In the genomic region with DNA sequence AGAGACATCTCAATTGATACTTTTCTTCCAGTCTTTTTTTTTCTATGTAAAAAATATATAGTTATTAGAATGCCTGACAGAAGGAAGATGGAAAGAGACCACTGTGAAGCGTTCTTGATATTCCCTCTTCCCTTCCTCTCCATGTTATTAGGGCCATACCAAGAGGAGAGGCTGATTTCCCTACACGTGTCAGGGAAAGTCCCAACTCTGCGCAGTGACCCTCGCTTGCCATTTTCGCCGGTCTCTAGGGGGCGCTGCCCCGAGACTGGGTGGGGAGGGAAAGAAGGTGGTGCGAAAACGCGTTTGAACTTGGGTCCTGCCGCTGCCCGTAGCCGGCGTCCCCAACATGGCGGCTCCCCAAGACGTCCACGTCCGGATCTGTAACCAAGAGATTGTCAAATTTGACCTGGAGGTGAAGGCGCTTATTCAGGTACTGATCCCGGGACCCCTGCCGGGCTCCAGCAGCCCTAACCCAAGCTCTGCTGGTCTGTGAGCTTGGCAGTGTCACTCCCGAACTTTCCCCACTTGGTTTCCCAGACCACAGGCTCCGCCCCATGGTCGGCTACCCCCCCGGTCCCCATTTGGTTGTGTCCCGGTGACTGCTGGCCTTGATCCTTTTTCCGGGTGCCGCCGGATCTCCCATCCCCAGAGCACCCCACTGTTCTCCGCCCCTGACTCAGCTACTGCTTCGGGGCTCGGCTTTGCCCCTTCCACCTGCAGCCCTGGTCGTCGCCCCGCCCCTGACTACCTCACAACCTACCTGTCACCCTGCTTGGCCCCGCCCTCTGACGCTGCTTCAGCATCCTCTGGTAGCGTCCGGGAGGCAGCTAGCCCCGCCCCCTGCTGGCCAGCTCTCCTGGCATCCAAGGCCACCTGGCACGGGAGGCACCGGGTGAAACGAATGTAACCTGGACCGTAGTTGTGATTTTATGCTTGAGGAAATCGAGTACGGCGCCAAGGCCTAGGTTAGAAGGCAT, we compare ENCODE assay signal across 8 cellular contexts. TPM values are rescaled to one million over a fixed set of nuclear protein-coding genes. Genes with fewer than 3 reads are reported as not detected.
DNase-seq lines count a peak whose midpoint lies in the region; ATAC-seq and TF ChIP-seq lines count a peak whose summit lies in the region.

Gene BNIP1, plus strand, starts transcription at position 332 of the 977 bp plus-strand sequence. Its CDS starts 15 bp downstream, at position 347.

- no peaks in the 10 kb centered on the region for H3K9me3 ChIP-seq in mononuclear cell (ENCODE audit: low read depth, low read length)

- ATAC-seq in GM21576 (IDR thresholded peaks at IDR 0.05; ENCODE audit: unreplicated experiment): peak; percentile 86

- peak; percentile 45; the same call in 1 of the 2 replicates for TF ChIP-seq EP300 in Ishikawa (IDR thresholded peaks at IDR 0.05; ENCODE audit: borderline replicate concordance)

- TF ChIP-seq CTCF in epithelial cell of esophagus (IDR thresholded peaks at IDR 0.05; ENCODE audit: insufficient read depth, low read depth, low read length, missing control alignments): peak; percentile 97

- peaks cover 7% of the 10 kb centered on the region for H3K4me1 ChIP-seq in mononuclear cell (ENCODE audit: insufficient read depth, low read length)

- H3K4me3 ChIP-seq in epithelial cell of esophagus (ENCODE audit: low read length) (peak within 1 kb of the TSS; percentile 93), mononuclear cell (ENCODE audit: low read length) (peak within 1 kb of the TSS; percentile 95)

- peak; percentile 56 for DNase-seq in DMS153 treated with DMSO at 0.1 percent for 48 hours (lab: John Stamatoyannopoulos, UW; ENCODE audit: unreplicated experiment)
- peak; percentile 33 for DNase-seq in OCI-M2 (lab: John Stamatoyannopoulos, UW; ENCODE audit: unreplicated experiment)
- DNase-seq in activated T-cell treated with anti-CD3 and anti-CD28 coated beads for 4 hours: peak; percentile 97
- DNase-seq in epithelial cell of esophagus (ENCODE audit: low read depth): peak; percentile 98
- peak; percentile 91 to 93 for DNase-seq in stimulated activated CD8-positive, alpha-beta memory T cell treated with anti-CD3 and anti-CD28 coated beads, Interleukin-4, amount 100 ng/mL, for 1 hour (ENCODE audit: low read depth in 2 of 2, low spot score in 1 of 2)

- peak; percentile 59 for TF ChIP-seq RAD21 in Ishikawa (IDR thresholded peaks at IDR 0.05; ENCODE audit: low read depth)

- no peaks in the 10 kb centered on the region for H3K27me3 ChIP-seq in mononuclear cell (ENCODE audit: insufficient read depth, low read length)

TF ChIP-seq in Ishikawa, 13 proteins besides CTCF, POLR2A, EP300 and RAD21:
- TF ChIP-seq TAF1 (IDR thresholded peaks at IDR 0.05; ENCODE audit: low read depth) (peak; percentile 91), EGR1 (IDR thresholded peaks at IDR 0.05) (no peak), YY1 (IDR thresholded peaks at IDR 0.05; ENCODE audit: low read depth) (peak; percentile 98), CREB1 (IDR thresholded peaks at IDR 0.05; ENCODE audit: low read depth) (peak; percentile 71), NFIC (IDR thresholded peaks at IDR 0.05) (peak; percentile 68), TCF12 (IDR thresholded peaks at IDR 0.05; ENCODE audit: low read depth) (no peak; the same call in 1 of the 2 replicates), REST (IDR thresholded peaks at IDR 0.05; ENCODE audit: low read depth) (peak; percentile 44; the same call in 1 of the 2 replicates), CEBPB (IDR thresholded peaks at IDR 0.05) (0 out of 2 replicates have a peak, but pooled peaks have one; percentile 9)
- TF ChIP-seq, protein P1, sequence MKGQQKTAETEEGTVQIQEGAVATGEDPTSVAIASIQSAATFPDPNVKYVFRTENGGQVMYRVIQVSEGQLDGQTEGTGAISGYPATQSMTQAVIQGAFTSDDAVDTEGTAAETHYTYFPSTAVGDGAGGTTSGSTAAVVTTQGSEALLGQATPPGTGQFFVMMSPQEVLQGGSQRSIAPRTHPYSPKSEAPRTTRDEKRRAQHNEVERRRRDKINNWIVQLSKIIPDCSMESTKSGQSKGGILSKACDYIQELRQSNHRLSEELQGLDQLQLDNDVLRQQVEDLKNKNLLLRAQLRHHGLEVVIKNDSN (IDR thresholded peaks at IDR 0.05): peak; percentile 32
- TF ChIP-seq, protein P2, sequence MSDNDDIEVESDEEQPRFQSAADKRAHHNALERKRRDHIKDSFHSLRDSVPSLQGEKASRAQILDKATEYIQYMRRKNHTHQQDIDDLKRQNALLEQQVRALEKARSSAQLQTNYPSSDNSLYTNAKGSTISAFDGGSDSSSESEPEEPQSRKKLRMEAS (IDR thresholded peaks at IDR 0.05): peak; percentile 90

RNA-seq across cellular contexts. Expression of gene BNIP1, which starts in this region (rescaled TPM):
- total RNA-seq in mononuclear cell: 24.2 TPM

Comparison
In these comparisons a context has a peak if more than half of its experiments do, and no peak if none do; other contexts are left out.
1. Peak in every context shown above with its lines: DNase-seq, ATAC-seq and H3K4me3 ChIP-seq.
2. DNase-seq: peak in every context shown above with its lines; median percentile 98 in epithelial cell of esophagus; 97 in activated T-cell treated with anti-CD3 and anti-CD28 coated beads for 4 hours; 92 in stimulated activated CD8-positive, alpha-beta memory T cell treated with anti-CD3 and anti-CD28 coated beads, Interleukin-4, amount 100 ng/mL, for 1 hour; 56 in DMS153 treated with DMSO at 0.1 percent for 48 hours; 33 in OCI-M2.